Comparison of ENCODE assay signal across 34 cellular contexts in the genomic region with DNA sequence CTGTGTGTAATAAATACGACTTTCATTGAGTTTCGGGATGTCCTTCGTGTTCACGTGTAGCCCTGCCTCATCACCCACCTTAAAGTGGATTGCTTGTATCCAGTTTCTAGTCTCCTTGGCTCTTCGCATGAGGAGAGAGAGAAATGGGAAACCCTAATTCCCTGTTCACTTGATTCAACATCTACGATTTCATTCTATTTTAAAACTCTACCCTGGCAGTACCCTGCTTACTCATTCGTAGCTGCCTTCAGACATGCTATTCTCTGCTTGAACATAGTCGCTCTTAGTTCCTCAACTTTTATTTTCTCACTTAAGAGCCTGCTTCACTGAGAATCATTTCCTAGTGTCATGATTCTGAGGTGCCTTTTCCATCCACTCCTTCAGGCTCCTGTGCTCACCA.
"Had no signal": no experiment of that assay in that cellular context is flagged by ENCODE, and none has a peak within 500 bp of the region (broad histone marks: within the 10 kb centered on the region; RNA-seq: fewer than 3 reads in every experiment).

No MANE protein-coding gene starts in this region.

- H3K27ac Mint-ChIP-seq: activated B cell treated with CpG ODN at 0.5 μM for 24 hours; activated CD4-positive, alpha-beta memory T cell treated with anti-CD3 and anti-CD28 coated beads for 36 hours; activated naive CD8-positive, alpha-beta T cell treated with anti-CD3 and anti-CD28 coated beads for 36 hours had no signal

- ATAC-seq: K562, Right ventricle myocardium inferior, SK-N-SH treated with all-trans-retinoic acid at 6 μM for 48 hours had no signal

- H3K4me3 Mint-ChIP-seq: activated B cell treated with CpG ODN at 0.5 μM for 24 hours; activated CD4-positive, alpha-beta memory T cell treated with anti-CD3 and anti-CD28 coated beads for 36 hours; activated naive CD8-positive, alpha-beta T cell treated with anti-CD3 and anti-CD28 coated beads for 36 hours had no signal

- H3K9me3 Mint-ChIP-seq: activated CD4-positive, alpha-beta memory T cell treated with anti-CD3 and anti-CD28 coated beads for 36 hours; activated naive CD8-positive, alpha-beta T cell treated with anti-CD3 and anti-CD28 coated beads for 36 hours had no signal

- H3K27ac ChIP-seq: brain microvascular endothelial cell, PC-9, RWPE1, VCaP had no signal

- H3K36me3 ChIP-seq: brain microvascular endothelial cell had no signal

- H3K4me1 Mint-ChIP-seq: activated B cell treated with CpG ODN at 0.5 μM for 24 hours; activated naive CD8-positive, alpha-beta T cell treated with anti-CD3 and anti-CD28 coated beads for 36 hours had no signal

- H3K27me3 Mint-ChIP-seq: activated B cell treated with CpG ODN at 0.5 μM for 24 hours; activated CD4-positive, alpha-beta memory T cell treated with anti-CD3 and anti-CD28 coated beads for 36 hours; activated naive CD8-positive, alpha-beta T cell treated with anti-CD3 and anti-CD28 coated beads for 36 hours had no signal

- H3K4me3 ChIP-seq: K562, PC-9 had no signal

- DNase-seq: activated B cell treated with CpG ODN at 0.5 μM for 24 hours; activated CD4-positive, alpha-beta memory T cell treated with anti-CD3 and anti-CD28 coated beads for 36 hours; activated CD4-positive, alpha-beta T cell treated with anti-CD3 and anti-CD28 coated beads for 4 hours; activated CD4-positive, alpha-beta T cell treated with anti-CD3 and anti-CD28 coated beads, Interleukin-2, amount 50 U/mL, for 1 hour; activated CD4-positive, CD25-positive, alpha-beta regulatory T cell treated with anti-CD3 and anti-CD28 coated beads, Interleukin-2, amount 50 U/mL, for 72 hours; activated CD8-positive, alpha-beta memory T cell treated with anti-CD3 and anti-CD28 coated beads, Interleukin-2, amount 50 U/mL, for 4 hours; activated effector memory CD4-positive, alpha-beta T cell treated with Interleukin-2 at 50 U/mL for 16 hours; activated naive CD4-positive, alpha-beta T cell treated with anti-CD3 and anti-CD28 coated beads, Interleukin-2, amount 50 U/mL, for 16 hours; activated naive CD8-positive, alpha-beta T cell treated with anti-CD3 and anti-CD28 coated beads for 36 hours; activated T-cell treated with anti-CD3 and anti-CD28 coated beads for 4 hours; activated T-cell treated with anti-CD3 and anti-CD28 coated beads, Interleukin-2, amount 50 U/mL, for 48 hours; amniotic stem cell; aorta; brain microvascular endothelial cell; central memory CD4-positive, alpha-beta T cell; NCI-H1092 treated with DMSO at 0.1 percent for 48 hours; NCI-H187; NCI-H2029 treated with DMSO at 0.1 percent for 48 hours; NCI-H2107; NCI-H226; NCI-H446 treated with DMSO at 0.1 percent for 48 hours; NCI-H524; NK-92 treated with Interleukin-12 subunit alpha and Interleukin-12 subunit beta, amount 100 ng/mL, for 24 hours; PC-9; SIG-M5; SW 1271; T-helper 1 cell; T-helper 2 cell; T-helper 9 cell had no signal

- H3K27me3 ChIP-seq: brain microvascular endothelial cell had no signal

- H3K36me3 Mint-ChIP-seq: activated CD4-positive, alpha-beta memory T cell treated with anti-CD3 and anti-CD28 coated beads for 36 hours; activated naive CD8-positive, alpha-beta T cell treated with anti-CD3 and anti-CD28 coated beads for 36 hours had no signal
